9 cellular contexts compared by ENCODE assay signal in genomic region chr9:137757613-137758029, GRCh38.
DNase-seq lines count a peak whose midpoint lies in the region; ATAC-seq and TF ChIP-seq lines count a peak whose summit lies in the region.
"Had no signal": no experiment of that assay in that cellular context is flagged by ENCODE, and none has a peak within 500 bp of the region (broad histone marks: within the 10 kb centered on the region; RNA-seq: fewer than 3 reads in every experiment).

No MANE protein-coding gene starts in this region.

- intact Hi-C loops in esophagus squamous epithelium (cut with DNase I), result no loop called here

- DNase-seq in CD4-positive, CD25-positive, alpha-beta regulatory T cell, result peak; percentile 9 to 87 (median 46)
- DNase-seq in activated CD4-positive, alpha-beta T cell treated with anti-CD3 and anti-CD28 coated beads, Interleukin-2, amount 50 U/mL, for 48 hours, result peak; percentile 56 to 66
- DNase-seq in kidney epithelial cell (ENCODE audit: low read depth) (peak; percentile 57), SHP77 treated with DMSO at 0.1 percent for 48 hours (lab: John Stamatoyannopoulos, UW) (no peak), NCI-H82 (lab: John Stamatoyannopoulos, UW) (no peak), esophagus squamous epithelium (lab: John Stamatoyannopoulos, UW) (no peak)
- DNase-seq: left colon had no signal

- peaks cover 0 to 10% (median 0%) of the 10 kb centered on the region in 7 donors for H3K9me3 Mint-ChIP-seq in CD4-positive, CD25-positive, alpha-beta regulatory T cell

- H3K4me3 Mint-ChIP-seq in CD4-positive, CD25-positive, alpha-beta regulatory T cell, result peak overlapping the region; percentile 0 to 85 (median 54)

- peak overlapping the region; percentile 68 for H3K4me3 ChIP-seq in CD4-positive, CD25-positive, alpha-beta regulatory T cell (ENCODE audit: low read depth, low read length)
- H3K4me3 ChIP-seq in kidney epithelial cell (ENCODE audit: low read depth, low read length) (no peak overlapping the region), esophagus squamous epithelium (no peak overlapping the region)

- H3K36me3 ChIP-seq in CD4-positive, CD25-positive, alpha-beta regulatory T cell (ENCODE audit: control insufficient read depth, insufficient read depth, low read length), result peaks cover 39% of the 10 kb centered on the region
- H3K36me3 ChIP-seq in kidney epithelial cell (ENCODE audit: control insufficient read depth, insufficient read depth, low read length) (no peaks in the 10 kb centered on the region), esophagus squamous epithelium (peaks cover 15 to 93% (median 19%) of the 10 kb centered on the region in 3 donors)

- peaks cover 67% of the 10 kb centered on the region for H3K36me3 Mint-ChIP-seq in CD4-positive, CD25-positive, alpha-beta regulatory T cell

- peaks cover 5 to 7% of the 10 kb centered on the region in 2 experiments for H3K9me3 ChIP-seq in CD4-positive, CD25-positive, alpha-beta regulatory T cell (ENCODE audit: control insufficient read depth in 2 of 2, low read length in 2 of 2)
- H3K9me3 ChIP-seq in esophagus squamous epithelium, result peaks cover 0 to 8% (median 7%) of the 10 kb centered on the region in 3 donors

- peak overlapping the region; percentile 73 for H3K27ac ChIP-seq in CD4-positive, CD25-positive, alpha-beta regulatory T cell (ENCODE audit: insufficient read depth, low read length, poor library complexity, severe bottlenecking)
- no peak overlapping the region for H3K27ac ChIP-seq in esophagus squamous epithelium

- H3K27me3 ChIP-seq in CD4-positive, CD25-positive, alpha-beta regulatory T cell (ENCODE audit: control insufficient read depth, insufficient read depth, low read length), result no peaks in the 10 kb centered on the region
- H3K27me3 ChIP-seq in kidney epithelial cell (ENCODE audit: control insufficient read depth, insufficient read depth, low read length) (no peaks in the 10 kb centered on the region), esophagus squamous epithelium (no peaks in the 10 kb centered on the region)

- no peak for TF ChIP-seq POLR2A in esophagus squamous epithelium (IDR thresholded peaks at IDR 0.05)

- ATAC-seq in CD4-positive, CD25-positive, alpha-beta regulatory T cell (ENCODE audit: low read depth in 2 of 2), result peak; percentile 72 to 78
- peak; percentile 31 for ATAC-seq in HG02798 (IDR thresholded peaks at IDR 0.05; ENCODE audit: poor library complexity, unreplicated experiment)
- no peak for ATAC-seq in GM21528 (IDR thresholded peaks at IDR 0.05; ENCODE audit: low FRiP score, unreplicated experiment)
- ATAC-seq: left colon had no signal

- WGBS in esophagus squamous epithelium, 2 donors, result 53 to 58% methylated on average over 4 to 9 of the region's 9 CpGs

- H3K27me3 Mint-ChIP-seq in CD4-positive, CD25-positive, alpha-beta regulatory T cell, result no peaks in the 10 kb centered on the region

- H3K27ac Mint-ChIP-seq in CD4-positive, CD25-positive, alpha-beta regulatory T cell, result peak overlapping the region; percentile 79 to 91 (median 91)

- TF ChIP-seq CTCF in kidney epithelial cell (IDR thresholded peaks at IDR 0.05; ENCODE audit: insufficient read depth, low read length, poor library complexity, severe bottlenecking) (no peak), esophagus squamous epithelium (IDR thresholded peaks at IDR 0.05) (no peak)

- peaks cover 40% of the 10 kb centered on the region for H3K4me1 ChIP-seq in CD4-positive, CD25-positive, alpha-beta regulatory T cell (ENCODE audit: control insufficient read depth, insufficient read depth, low read length, poor library complexity, severe bottlenecking)
- peaks cover 0 to 24% (median 0%) of the 10 kb centered on the region in 3 donors for H3K4me1 ChIP-seq in esophagus squamous epithelium

- H3K4me1 Mint-ChIP-seq in CD4-positive, CD25-positive, alpha-beta regulatory T cell, result peaks cover 23 to 64% (median 46%) of the 10 kb centered on the region in 4 donors

Comparison
In these comparisons a context has a peak if more than half of its experiments do, and no peak if none do; other contexts are left out.
1. DNase-seq: peak in CD4-positive, CD25-positive, alpha-beta regulatory T cell (3 of 3), activated CD4-positive, alpha-beta T cell treated with anti-CD3 and anti-CD28 coated beads, Interleukin-2, amount 50 U/mL, for 48 hours (2 of 2) and kidney epithelial cell (single experiment); none in SHP77 treated with DMSO at 0.1 percent for 48 hours (single experiment), NCI-H82 (single experiment) and esophagus squamous epithelium (single experiment).